In genomic region chr19:47723573-47723923, GRCh38 we compare ENCODE assay signal across 8 cellular contexts. TPM values are rescaled to one million over a fixed set of nuclear protein-coding genes. Genes with fewer than 3 reads are reported as not detected.
DNase-seq lines count a peak whose midpoint lies in the region; ATAC-seq, FAIRE-seq and TF ChIP-seq lines count a peak whose summit lies in the region.

No MANE protein-coding gene starts in this region.

- no peak overlapping the region for H2BK20ac ChIP-seq in H1 (ENCODE audit: low read length)

- no peak overlapping the region for H4K8ac ChIP-seq in H1 (ENCODE audit: extremely low read depth, insufficient read depth, low read length)

- H2BK12ac ChIP-seq in H1 (ENCODE audit: low read depth, low read length), result no peak overlapping the region

- POLR2A ChIA-PET in HEK293T (lab: Yijun Ruan, JAX) (interaction anchor here (1.5 kb wide), 1 partner anchor 22 kb away, joined by 4 read pairs; the partner anchor contains the start of gene NOP53), H1 (lab: Charles Lee; ENCODE audit: partially characterized antibody) (interaction anchor here (0.6 to 2.3 kb wide), 8 partner anchors 8 to 327 kb away, joined by 3 to 10 read pairs (median 4); partner anchors contain the start of genes EHD2 and NOP53)

- H3K27me3 ChIP-seq in H1 (replicated peaks in 1 of 4; ENCODE audit: control insufficient read depth in 3 of 4, extremely low read depth in 1 of 4, insufficient read depth in 3 of 4, low read length in 3 of 4), result no peaks in the 10 kb centered on the region

- peaks cover 0 to 4% of the 10 kb centered on the region in 2 experiments for H4K20me1 ChIP-seq in H1 (replicated peaks in 1 of 2; ENCODE audit: control insufficient read depth in 1 of 2, insufficient read depth in 2 of 2, low read length in 2 of 2)

- H3K4me3 ChIP-seq in H1 (ENCODE audit: extremely low read depth in 1 of 4, insufficient read depth in 2 of 4, low read depth in 3 of 4, low read length in 4 of 4), result no peak overlapping the region

- TF ChIP-seq CTCF in H1 (IDR thresholded peaks at IDR 0.05; ENCODE audit: control extremely low read depth in 1 of 3, insufficient read depth in 1 of 3, low read depth in 1 of 3, low read length in 3 of 3), result no peak

- DNase-seq in HEK293T (ENCODE audit: extremely low spot score) (no peak), NOMO-1 treated with DMSO at 0.1 percent for 48 hours (lab: John Stamatoyannopoulos, UW; ENCODE audit: unreplicated experiment) (peak; percentile 78), H1 (ENCODE audit: low read depth in 1 of 2, low spot score in 2 of 2) (no peak), posterior vena cava (ENCODE audit: low spot score) (peak; percentile 91), cerebellar cortex (ENCODE audit: low spot score) (no peak), foreskin melanocyte (no peak)
- no peak for DNase-seq in activated effector memory CD4-positive, alpha-beta T cell treated with Interleukin-2 at 50 U/mL for 16 hours

- no peak overlapping the region for H3K4ac ChIP-seq in H1 (replicated peaks; ENCODE audit: insufficient read length, low read depth, low read length)

- H3K23me2 ChIP-seq in H1 (ENCODE audit: low read depth, low read length), result no peaks in the 10 kb centered on the region

- ATAC-seq in activated CD4-positive, CD25-positive, alpha-beta regulatory T cell treated with anti-CD3 and anti-CD28 coated beads, Interleukin-2, amount 50 U/mL, for 24 hours, result no peak

- no peak for TF ChIP-seq EP300 in H1 (IDR thresholded peaks at IDR 0.05; ENCODE audit: borderline replicate concordance in 1 of 2, low read depth in 2 of 2, low read length in 2 of 2)

- H3K4me1 ChIP-seq in H1 (replicated peaks in 1 of 4; ENCODE audit: control insufficient read depth in 3 of 4, insufficient read depth in 4 of 4, low read length in 3 of 4), result peaks cover 0 to 4% (median 3%) of the 10 kb centered on the region in 4 experiments; a peak in 4 of 7 replicates

- H4K5ac ChIP-seq in H1 (ENCODE audit: insufficient read length, low read depth, low read length), result no peak overlapping the region

- no peaks in the 10 kb centered on the region; the same call in 1 of the 2 replicates for H3K79me1 ChIP-seq in H1 (ENCODE audit: low read depth, low read length)

- CTCF ChIA-PET in HEK293T (lab: Yijun Ruan, JAX) (interaction anchor here (2.0 kb wide), 1 partner anchor 11 kb away, joined by 8 read pairs; the partner anchor contains the start of gene EHD2), H1 (lab: Charles Lee; ENCODE audit: partially characterized antibody) (interaction anchor here (0.6 to 15.9 kb wide), 8 partner anchors 8 to 427 kb away, joined by 3 to 143 read pairs (median 4); partner anchors contain the start of genes EHD2 and NOP53)

- H2AFZ ChIP-seq in H1 (ENCODE audit: low read length), result no peak overlapping the region

- TF ChIP-seq POLR2A in H1 (IDR thresholded peaks at IDR 0.05; ENCODE audit: control extremely low read depth in 1 of 2, low read depth in 2 of 2, low read length in 2 of 2), result no peak

- no peak overlapping the region for H3K4me2 ChIP-seq in H1 (ENCODE audit: insufficient read depth in 1 of 2, low read depth in 2 of 2, low read length in 2 of 2)

- 82% methylated on average over 6 of the region's 8 CpGs; no CpG with 5 or more reads in 1 of the 2 experiments for WGBS in H1 (ENCODE audit: extremely low coverage in 1 of 2, insufficient coverage in 1 of 2, insufficient read length in 1 of 2, insufficient replicate concordance in 2 of 2, low coverage in 1 of 2, low lambda C conversion rate in 2 of 2, missing lambda C conversion rate in 1 of 2), 2 experiments

- no peaks in the 10 kb centered on the region for H3K36me3 ChIP-seq in H1 (ENCODE audit: control insufficient read depth in 2 of 4, insufficient read depth in 4 of 4, low read length in 3 of 4)

- H4K91ac ChIP-seq in H1 (replicated peaks; ENCODE audit: insufficient read length, low read length), result no peak overlapping the region

- H3K9ac ChIP-seq in H1 (replicated peaks in 1 of 4; ENCODE audit: extremely low read depth in 1 of 4, low read depth in 3 of 4, low read length in 3 of 4), result no peak overlapping the region

- no peak overlapping the region for H3K56ac ChIP-seq in H1 (replicated peaks; ENCODE audit: insufficient read length, low read depth, low read length)

- H3K14ac ChIP-seq in H1 (ENCODE audit: insufficient read length), result no peak overlapping the region

- H2BK120ac ChIP-seq in H1 (replicated peaks; ENCODE audit: low read depth, low read length), result no peak overlapping the region

- H3K23ac ChIP-seq in H1 (ENCODE audit: insufficient read length), result no peak overlapping the region

- H3K18ac ChIP-seq in H1 (ENCODE audit: extremely low read depth, low read length), result no peak overlapping the region

- no peaks in the 10 kb centered on the region for H3K9me3 ChIP-seq in H1 (ENCODE audit: insufficient read depth in 2 of 2, low read depth in 1 of 2, low read length in 1 of 2)

- H2BK5ac ChIP-seq in H1 (ENCODE audit: low read depth, low read length), result no peak overlapping the region

- no peak for TF ChIP-seq RAD21 in H1 (IDR thresholded peaks at IDR 0.05 in 1 of 2, conservative IDR thresholded peaks at IDR 0.05 in 1 of 2; ENCODE audit: low read depth in 2 of 2, low read length in 2 of 2)

- H3K27ac ChIP-seq in H1 (ENCODE audit: low read depth, low read length), result no peak overlapping the region

- H2BK15ac ChIP-seq in H1 (ENCODE audit: low read length), result no peak overlapping the region

- FAIRE-seq in H1 (lab: Jason Lieb, UNC), result no peak

- H3K79me2 ChIP-seq in H1 (ENCODE audit: control insufficient read depth in 1 of 2, insufficient read depth in 2 of 2, low read length in 2 of 2), result no peaks in the 10 kb centered on the region

- no peak overlapping the region for H2AK5ac ChIP-seq in H1 (ENCODE audit: low read depth, low read length)

- intact Hi-C loops in posterior vena cava (cut with DNase I), result no loop called here

TF ChIP-seq in HEK293T, 16 proteins besides CTCF, POLR2A, EP300 and RAD21:
- TF ChIP-seq ZNF384 (IDR thresholded peaks at IDR 0.05) (peak; percentile 95), HDGF (IDR thresholded peaks at IDR 0.05; ENCODE audit: borderline replicate concordance) (no peak)

TF ChIP-seq in H1, 55 proteins besides CTCF, POLR2A, EP300 and RAD21:
- TF ChIP-seq CEBPB (IDR thresholded peaks at IDR 0.05; ENCODE audit: low read depth, low read length) (peak; percentile 87), ASH2L (IDR thresholded peaks at IDR 0.05; ENCODE audit: low read length) (no peak), EZH2 (IDR thresholded peaks at IDR 0.05; ENCODE audit: low read depth, low read length, severe bottlenecking) (no peak), RBBP5 (IDR thresholded peaks at IDR 0.05; ENCODE audit: borderline replicate concordance, low read depth, low read length) (no peak), NRF1 (IDR thresholded peaks at IDR 0.05; ENCODE audit: low read depth, low read length) (no peak), SAP30 (IDR thresholded peaks at IDR 0.05; ENCODE audit: insufficient read depth, insufficient replicate concordance, low read length) (no peak), TEAD4 (IDR thresholded peaks at IDR 0.05; ENCODE audit: low read depth, low read length) (no peak)

RNA-seq across cellular contexts. Expression of gene EHD2, which starts 10.3 kb away (rescaled TPM):
- 13.0 and 14.3 TPM in 2 replicates for total RNA-seq in H1 (2021; fragmentation: NEBNext Ultra II Directional; extraction: Animal tissue kit (Norgen Biotek cat#: 25700))
- 4.5 and 12.4 TPM in 2 replicates for polyA plus RNA-seq in H1 (2011; rRNA removed)
- 4.1 TPM for polyA plus RNA-seq in H1 (2011; cell fraction: cytosol; rRNA removed)
- 5.8 TPM for polyA plus RNA-seq in H1 (2011; cell fraction: nucleus; rRNA removed)
- 9.5 to 14.8 TPM (median 12.7 TPM) in 4 replicates for polyA plus RNA-seq in H1 (2012, experiment 1 of 2)
- 12.0 TPM for polyA plus RNA-seq in H1 (2012, experiment 2 of 2)
- polyA plus RNA-seq in H1 (2013, experiment 1 of 2), result 9.9 TPM
- 9.4 TPM for polyA plus RNA-seq in H1 (2013, experiment 2 of 2)
- 4.0 and 4.8 TPM in 2 replicates for polyA minus RNA-seq in H1 (2011; rRNA and poly(A)+ RNA removed)
- 10.6 TPM for polyA minus RNA-seq in H1 (2011; cell fraction: cytosol; rRNA and poly(A)+ RNA removed)
- 5.7 TPM for polyA minus RNA-seq in H1 (2011; cell fraction: nucleus; rRNA and poly(A)+ RNA removed)
- total RNA-seq in posterior vena cava, result 100 to 1,000 TPM; 217 to 235 TPM

RNA-seq across cellular contexts. Expression of gene NOP53, which starts 21.8 kb away (rescaled TPM):
- total RNA-seq in H1 (2021; fragmentation: NEBNext Ultra II Directional; extraction: Animal tissue kit (Norgen Biotek cat#: 25700)), result 245 and 262 TPM in 2 replicates
- 107 and 220 TPM in 2 replicates for polyA plus RNA-seq in H1 (2011; rRNA removed)
- 290 TPM for polyA plus RNA-seq in H1 (2011; cell fraction: cytosol; rRNA removed)
- polyA plus RNA-seq in H1 (2011; cell fraction: nucleus; rRNA removed), result 223 TPM
- polyA plus RNA-seq in H1 (2012, experiment 1 of 2), result 377 to 540 TPM (median 444 TPM) in 4 replicates
- 373 TPM for polyA plus RNA-seq in H1 (2012, experiment 2 of 2)
- 261 TPM for polyA plus RNA-seq in H1 (2013, experiment 1 of 2)
- polyA plus RNA-seq in H1 (2013, experiment 2 of 2), result 273 TPM
- polyA minus RNA-seq in H1 (2011; rRNA and poly(A)+ RNA removed), result 54.9 and 63.7 TPM in 2 replicates
- polyA minus RNA-seq in H1 (2011; cell fraction: cytosol; rRNA and poly(A)+ RNA removed), result 173 TPM
- 99.3 TPM for polyA minus RNA-seq in H1 (2011; cell fraction: nucleus; rRNA and poly(A)+ RNA removed)
- 100 to 1,000 TPM; 184 to 201 TPM for total RNA-seq in posterior vena cava

RNA-seq across cellular contexts. Expression of gene SELENOW, which starts 55.0 kb away (rescaled TPM):
- 361 and 371 TPM in 2 replicates for total RNA-seq in H1 (2021; fragmentation: NEBNext Ultra II Directional; extraction: Animal tissue kit (Norgen Biotek cat#: 25700))
- 588 and 709 TPM in 2 replicates for polyA plus RNA-seq in H1 (2011; rRNA removed)
- polyA plus RNA-seq in H1 (2011; cell fraction: cytosol; rRNA removed), result 652 TPM
- polyA plus RNA-seq in H1 (2011; cell fraction: nucleus; rRNA removed), result 471 TPM
- polyA plus RNA-seq in H1 (2012, experiment 1 of 2), result 211 to 357 TPM (median 346 TPM) in 4 replicates
- 655 TPM for polyA plus RNA-seq in H1 (2012, experiment 2 of 2)
- polyA plus RNA-seq in H1 (2013, experiment 1 of 2), result 479 TPM
- polyA plus RNA-seq in H1 (2013, experiment 2 of 2), result 488 TPM
- 94.3 and 112 TPM in 2 replicates for polyA minus RNA-seq in H1 (2011; rRNA and poly(A)+ RNA removed)
- 88.6 TPM for polyA minus RNA-seq in H1 (2011; cell fraction: cytosol; rRNA and poly(A)+ RNA removed)
- polyA minus RNA-seq in H1 (2011; cell fraction: nucleus; rRNA and poly(A)+ RNA removed), result 76.1 TPM
- total RNA-seq in posterior vena cava, result 100 to 1,000 TPM; 404 to 512 TPM

Comparison
In these comparisons a context has a peak if more than half of its experiments do, and no peak if none do; other contexts are left out.
1. DNase-seq: peak in NOMO-1 treated with DMSO at 0.1 percent for 48 hours (single experiment) and posterior vena cava (single experiment); none in HEK293T (single experiment), H1 (0 of 2), activated effector memory CD4-positive, alpha-beta T cell treated with Interleukin-2 at 50 U/mL for 16 hours (single experiment), cerebellar cortex (single experiment) and foreskin melanocyte (single experiment).
2. RNA of gene EHD2, which starts 10.3 kb away (total RNA-seq): 217 to 235 TPM in posterior vena cava; 13.0 to 14.3 TPM in H1; every median in the first group is over 10 times any median in the second.